In the genomic region with DNA sequence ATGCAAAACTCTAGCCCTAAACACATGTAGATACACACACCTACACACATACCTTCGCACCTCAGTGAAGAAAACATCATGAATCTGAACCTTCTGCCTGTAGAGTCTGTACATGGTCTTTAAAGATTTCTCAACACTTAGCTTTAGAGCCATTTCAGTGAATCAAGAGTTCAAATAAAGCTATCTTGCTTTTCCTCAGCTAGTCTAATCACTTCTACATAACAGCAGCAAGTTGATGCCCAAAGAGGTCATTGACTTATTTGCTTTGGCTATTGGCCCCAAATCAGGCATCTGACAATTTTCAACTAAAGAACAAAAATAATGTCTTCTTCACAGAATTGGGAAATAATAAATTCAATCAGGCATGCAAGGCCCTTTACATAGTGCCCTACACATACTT, we compare ENCODE assay signal across 25 cellular contexts.
DNase-seq lines count a peak whose midpoint lies in the region; ATAC-seq, FAIRE-seq and TF ChIP-seq lines count a peak whose summit lies in the region.
"Had no signal": no experiment of that assay in that cellular context is flagged by ENCODE, and none has a peak within 500 bp of the region (broad histone marks: within the 10 kb centered on the region; RNA-seq: fewer than 3 reads in every experiment).

No MANE protein-coding gene starts in this region.

- 0 out of 3 replicates have a peak, but pooled peaks cover 6% of the 10 kb centered on the region for H3K9me3 ChIP-seq in A549
- no peaks in the 10 kb centered on the region for H3K9me3 ChIP-seq in ovary
- H3K9me3 ChIP-seq: BLaER1 treated with 17β-estradiol and CSF1 and Interleukin-3, amounts not matched to agents 10 nM and 100 nM; Caco-2 had no signal

- H3K4me1 ChIP-seq in A549 (peaks cover 39% of the 10 kb centered on the region), ovary (ENCODE audit: insufficient read depth) (no peaks in the 10 kb centered on the region)
- H3K4me1 ChIP-seq: BLaER1 treated with 17β-estradiol and CSF1 and Interleukin-3, amounts not matched to agents 10 nM and 100 nM; Caco-2 had no signal

- ATAC-seq in A549 (no peak), left lobe of liver (peak; percentile 53), Right ventricle myocardium inferior (no peak)
- ATAC-seq: CD8-positive, alpha-beta T cell; GM12878 had no signal

- CTCF ChIA-PET in A549 (lab: Yijun Ruan, JAX) = interaction anchor here (0.5 kb wide), 1 partner anchor 34 kb away, joined by 3 read pairs; no protein-coding TSS in a partner anchor

- intact Hi-C loops in Right ventricle myocardium inferior (cut with DNase I) = no loop called here
- intact Hi-C loops in ovary (cut with DNase I) = no loop called here

- TF ChIP-seq EP300 in A549 (IDR thresholded peaks at IDR 0.05) (no peak), ovary (IDR thresholded peaks at IDR 0.05) (no peak)

- H3K27me3 ChIP-seq in ovary = no peaks in the 10 kb centered on the region
- H3K27me3 ChIP-seq: BLaER1 treated with 17β-estradiol and CSF1 and Interleukin-3, amounts not matched to agents 10 nM and 100 nM had no signal

- POLR2A ChIA-PET in A549 (lab: Yijun Ruan, JAX) = no interaction called here

- no peaks in the 10 kb centered on the region for H3K36me3 ChIP-seq in ovary
- H3K36me3 ChIP-seq: BLaER1 treated with 17β-estradiol and CSF1 and Interleukin-3, amounts not matched to agents 10 nM and 100 nM had no signal

- peak overlapping the region; percentile 51 for H3K4me2 ChIP-seq in A549
- H3K4me2 ChIP-seq: BLaER1 treated with 17β-estradiol and CSF1 and Interleukin-3, amounts not matched to agents 10 nM and 100 nM had no signal

- no peak for TF ChIP-seq CTCF in A549 (IDR thresholded peaks at IDR 0.05)
- TF ChIP-seq CTCF in D721Med (IDR thresholded peaks at IDR 0.05; ENCODE audit: insufficient read depth, missing control alignments) = no peak
- no peak for TF ChIP-seq CTCF in ovary (IDR thresholded peaks at IDR 0.05)

- H3K4me3 ChIP-seq in A549 (no peak overlapping the region), ovary (no peak overlapping the region)
- H3K4me3 ChIP-seq: BLaER1 treated with 17β-estradiol and CSF1 and Interleukin-3, amounts not matched to agents 10 nM and 100 nM; GM12878 had no signal

- DNase-seq in A549 (ENCODE audit: low read depth in 1 of 2, low spot score in 1 of 2) (no peak), D721Med (ENCODE audit: insufficient read length, low spot score) (no peak), left lobe of liver (ENCODE audit: low spot score) (no peak), Right ventricle myocardium inferior (ENCODE audit: missing footprints) (no peak), ovary (no peak), NCI-H2227 (lab: John Stamatoyannopoulos, UW; ENCODE audit: unreplicated experiment) (no peak)
- DNase-seq: 8988T; AML-193; Caco-2; Calu3; CD4-positive, alpha-beta T cell; CD8-positive, alpha-beta T cell; DMS 273 treated with DMSO at 0.1 percent for 48 hours; DMS153; DMS53; DMS79; DND-41; EL; GDM1 had no signal

- FAIRE-seq in A549 (lab: Jason Lieb, UNC) = no peak
- peak; percentile 44 for FAIRE-seq in D721Med (lab: Jason Lieb, UNC)
- FAIRE-seq: A204.1, GM12878, GM12892, GM18507 had no signal

- TF ChIP-seq POLR2A in A549 (IDR thresholded peaks at IDR 0.05; ENCODE audit: low read length) (no peak), ovary (IDR thresholded peaks at IDR 0.05) (no peak)

- H3K27ac ChIP-seq in A549 (peak overlapping the region; percentile 82), ovary (no peak overlapping the region)
- H3K27ac ChIP-seq: BLaER1 treated with 17β-estradiol and CSF1 and Interleukin-3, amounts not matched to agents 10 nM and 100 nM; C4-2B had no signal

- 85% methylated on average over 1 of the region's 1 CpG for WGBS in A549 (ENCODE audit: missing lambda C conversion rate)
- WGBS in ovary, 3 donors = 95 to 100% (median 96%) methylated on average over 1 of the region's 1 CpG

- no peak for TF ChIP-seq RAD21 in A549 (conservative IDR thresholded peaks at IDR 0.05 in 1 of 2, IDR thresholded peaks at IDR 0.05 in 1 of 2)

TF ChIP-seq in A549, 52 proteins besides CTCF, POLR2A, EP300 and RAD21:
- no peak for TF ChIP-seq HOXB13 (CRISPR knock-in tag; IDR thresholded peaks at IDR 0.05; ENCODE audit: low read depth)
- TF ChIP-seq PHF8 (IDR thresholded peaks at IDR 0.05; ENCODE audit: borderline replicate concordance, low read depth) = no peak
- TF ChIP-seq RARB (CRISPR knock-in tag; IDR thresholded peaks at IDR 0.05) = no peak
- TF ChIP-seq CBX2 (IDR thresholded peaks at IDR 0.05; ENCODE audit: borderline replicate concordance, low read depth) = no peak
- TF ChIP-seq NPAS2 (CRISPR knock-in tag; IDR thresholded peaks at IDR 0.05; ENCODE audit: borderline replicate concordance) = no peak
- no peak for TF ChIP-seq MYC (IDR thresholded peaks at IDR 0.05; ENCODE audit: borderline replicate concordance, low read length)
- TF ChIP-seq, protein P1, sequence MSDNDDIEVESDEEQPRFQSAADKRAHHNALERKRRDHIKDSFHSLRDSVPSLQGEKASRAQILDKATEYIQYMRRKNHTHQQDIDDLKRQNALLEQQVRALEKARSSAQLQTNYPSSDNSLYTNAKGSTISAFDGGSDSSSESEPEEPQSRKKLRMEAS (IDR thresholded peaks at IDR 0.05) = no peak
- no peak for TF ChIP-seq TFCP2L1 (CRISPR knock-in tag; IDR thresholded peaks at IDR 0.05)
- TF ChIP-seq ESRRA (IDR thresholded peaks at IDR 0.05; ENCODE audit: borderline replicate concordance, low read length) = no peak
- no peak for TF ChIP-seq HDAC2 (IDR thresholded peaks at IDR 0.05)
- TF ChIP-seq POLR2AphosphoS2 (conservative IDR thresholded peaks at IDR 0.05; ENCODE audit: low read length) = no peak
- TF ChIP-seq RFX5 (IDR thresholded peaks at IDR 0.05) = no peak
- TF ChIP-seq FOXS1 (CRISPR knock-in tag; IDR thresholded peaks at IDR 0.05) = no peak

Comparison
In these comparisons a context has a peak if more than half of its experiments do, and no peak if none do; other contexts are left out.
1. H3K27ac ChIP-seq: peak in A549 (2 of 2); none in ovary (0 of 2).